In genomic region chr14:56524971-56525677, GRCh38 we compare ENCODE assay signal across 18 cellular contexts. TPM values are rescaled to one million over a fixed set of nuclear protein-coding genes. Genes with fewer than 3 reads are reported as not detected.
A peak's percentile ranks its signal among the peaks of the same experiment; 100 is the strongest.
DNase-seq lines count a peak whose midpoint lies in the region; ATAC-seq and TF ChIP-seq lines count a peak whose summit lies in the region.
"Had no signal": no experiment of that assay in that cellular context is flagged by ENCODE, and none has a peak within 500 bp of the region (broad histone marks: within the 10 kb centered on the region; RNA-seq: fewer than 3 reads in every experiment).

No MANE protein-coding gene starts in this region.

- in situ Hi-C loops in transverse colon (cut with MboI; ENCODE audit: low pct_ligation_motif_present in 1 of 4, low pct_unique_long_range_greater_than_20kb in 1 of 4, low sequenced_read_pairs in 3 of 4), result no loop called here

- peaks cover 7% of the 10 kb centered on the region for H3K27me3 ChIP-seq in transverse colon
- H3K27me3 ChIP-seq in CD8-positive, alpha-beta T cell (ENCODE audit: insufficient read depth, low read length), result no peaks in the 10 kb centered on the region
- H3K27me3 ChIP-seq: BLaER1 treated with 17β-estradiol and CSF1 and Interleukin-3, amounts not matched to agents 10 nM and 100 nM had no signal

- CTCF ChIA-PET in CD8-positive, alpha-beta T cell (lab: Charles Lee), result no interaction called here

- WGBS in transverse colon (ENCODE audit: low coverage in 1 of 2), 2 donors, result 45 to 58% methylated on average over 3 of the region's 3 CpGs

- H3K27me3 Mint-ChIP-seq in CD8-positive, alpha-beta T cell (ENCODE audit: low read depth), result peaks cover 40% of the 10 kb centered on the region

- TF ChIP-seq CTCF in transverse colon (IDR thresholded peaks at IDR 0.05), result no peak
- no peak for TF ChIP-seq CTCF in CD8-positive, alpha-beta T cell (IDR thresholded peaks at IDR 0.05)

- no peak overlapping the region for H3K4me3 Mint-ChIP-seq in CD8-positive, alpha-beta T cell
- H3K4me3 Mint-ChIP-seq: CD4-positive, alpha-beta memory T cell had no signal

- ATAC-seq in CD8-positive, alpha-beta T cell, result no peak
- ATAC-seq: Right ventricle myocardium inferior had no signal

- POLR2A ChIA-PET in CD8-positive, alpha-beta T cell (lab: Charles Lee), result interaction anchor here (0.6 kb wide), 1 partner anchor 1886 kb away, joined by 3 read pairs; no protein-coding TSS in a partner anchor

- no peaks in the 10 kb centered on the region for H3K9me3 ChIP-seq in transverse colon
- H3K9me3 ChIP-seq in CD8-positive, alpha-beta T cell (ENCODE audit: low read length), result no peaks in the 10 kb centered on the region
- H3K9me3 ChIP-seq: BLaER1 treated with 17β-estradiol and CSF1 and Interleukin-3, amounts not matched to agents 10 nM and 100 nM had no signal

- H3K27ac ChIP-seq in transverse colon, result no peak overlapping the region
- no peak overlapping the region for H3K27ac ChIP-seq in CD8-positive, alpha-beta T cell (ENCODE audit: low read depth, low read length)
- H3K27ac ChIP-seq: 22Rv1; BLaER1 treated with 17β-estradiol and CSF1 and Interleukin-3, amounts not matched to agents 10 nM and 100 nM had no signal

- H3K36me3 ChIP-seq in transverse colon, result no peaks in the 10 kb centered on the region
- no peaks in the 10 kb centered on the region for H3K36me3 ChIP-seq in CD8-positive, alpha-beta T cell (ENCODE audit: insufficient read depth, low read length)
- H3K36me3 ChIP-seq: BLaER1 treated with 17β-estradiol and CSF1 and Interleukin-3, amounts not matched to agents 10 nM and 100 nM had no signal

- intact Hi-C loops in transverse colon (cut with DNase I; ENCODE audit: low total_unique reads), result no loop called here
- intact Hi-C loops in CD8-positive, alpha-beta T cell (cut with DNase I, micrococcal nuclease), result no loop called here

- no peaks in the 10 kb centered on the region for H3K4me1 Mint-ChIP-seq in CD8-positive, alpha-beta T cell (ENCODE audit: low read depth)
- H3K4me1 Mint-ChIP-seq: CD4-positive, alpha-beta memory T cell had no signal

- H3K4me3 ChIP-seq in transverse colon, result no peak overlapping the region
- no peak overlapping the region for H3K4me3 ChIP-seq in CD8-positive, alpha-beta T cell (ENCODE audit: low read depth, low read length)
- H3K4me3 ChIP-seq: BLaER1 treated with 17β-estradiol and CSF1 and Interleukin-3, amounts not matched to agents 10 nM and 100 nM had no signal

- no peaks in the 10 kb centered on the region for H3K9me3 Mint-ChIP-seq in CD8-positive, alpha-beta T cell
- H3K9me3 Mint-ChIP-seq: CD4-positive, alpha-beta memory T cell had no signal

- no peak overlapping the region for H3K27ac Mint-ChIP-seq in CD8-positive, alpha-beta T cell
- H3K27ac Mint-ChIP-seq: CD4-positive, alpha-beta memory T cell had no signal

- TF ChIP-seq EP300 in transverse colon (IDR thresholded peaks at IDR 0.05; ENCODE audit: low read depth), result no peak

- H3K4me1 ChIP-seq in transverse colon, result no peaks in the 10 kb centered on the region
- no peaks in the 10 kb centered on the region for H3K4me1 ChIP-seq in CD8-positive, alpha-beta T cell (ENCODE audit: insufficient read depth, low read length)
- H3K4me1 ChIP-seq: BLaER1 treated with 17β-estradiol and CSF1 and Interleukin-3, amounts not matched to agents 10 nM and 100 nM had no signal

- DNase-seq in NCI-H748 (lab: John Stamatoyannopoulos, UW; ENCODE audit: unreplicated experiment) (peak; percentile 62), NCI-H748 treated with DMSO at 0.1 percent for 48 hours (lab: John Stamatoyannopoulos, UW) (no peak), NCI-H345 treated with DMSO at 0.1 percent for 48 hours (lab: John Stamatoyannopoulos, UW; ENCODE audit: unreplicated experiment) (peak; percentile 18), iPS DF 19.7 (ENCODE audit: low read depth, low spot score) (peak; percentile 17), KG1 (lab: John Stamatoyannopoulos, UW) (no peak), transverse colon (no peak), NOMO-1 (lab: John Stamatoyannopoulos, UW; ENCODE audit: unreplicated experiment in 2 of 2) (no peak)
- no peak for DNase-seq in CD8-positive, alpha-beta T cell
- DNase-seq: ACHN; CD4-positive, alpha-beta memory T cell; DND-41; Kasumi-1; NCI-H187; NCI-H69; NK-92 treated with Interleukin-12 subunit alpha and Interleukin-12 subunit beta, amount 100 ng/mL, for 24 hours had no signal

- TF ChIP-seq POLR2A in transverse colon (IDR thresholded peaks at IDR 0.05), result no peak

- no peaks in the 10 kb centered on the region for H3K36me3 Mint-ChIP-seq in CD8-positive, alpha-beta T cell
- H3K36me3 Mint-ChIP-seq: CD4-positive, alpha-beta memory T cell had no signal

RNA-seq across cellular contexts. Expression of gene TMEM260, which starts 54.5 kb away (rescaled TPM):
- 10 to 100 TPM; 22.9 to 52.7 (median 23.7) TPM for total RNA-seq in transverse colon
- total RNA-seq in CD8-positive, alpha-beta T cell, result 1 to 10 TPM; 4.3 to 6.4 TPM

Comparison
In these comparisons a context has a peak if more than half of its experiments do, and no peak if none do; other contexts are left out.
1. DNase-seq: peak in NCI-H748 (single experiment), NCI-H345 treated with DMSO at 0.1 percent for 48 hours (single experiment) and iPS DF 19.7 (single experiment); none in NCI-H748 treated with DMSO at 0.1 percent for 48 hours (single experiment), KG1 (single experiment), transverse colon (single experiment), CD8-positive, alpha-beta T cell (0 of 7) and NOMO-1 (0 of 2).